ENCODE assay signal across 8 cellular contexts in genomic region chr1:31644560-31645273, GRCh38. TPM values are rescaled to one million over a fixed set of nuclear protein-coding genes. Genes with fewer than 3 reads are reported as not detected.
DNase-seq lines count a peak whose midpoint lies in the region; ATAC-seq and TF ChIP-seq lines count a peak whose summit lies in the region.

TSS of gene PEF1 (minus strand) at chr1:31644876. CDS start at chr1:31644864, 12 bp downstream.

- H3K27me3 ChIP-seq in Panc1 (ENCODE audit: control insufficient read depth, insufficient read depth, low read length) (no peaks in the 10 kb centered on the region), mucosa of rectum (ENCODE audit: control insufficient read depth in 2 of 2, insufficient read depth in 2 of 2, low read length in 2 of 2) (no peaks in the 10 kb centered on the region)

- H3K36me3 ChIP-seq in Panc1 (ENCODE audit: control insufficient read depth, insufficient read depth, low read length) = no peaks in the 10 kb centered on the region; the same call in 1 of the 2 replicates
- H3K36me3 ChIP-seq in mucosa of rectum (ENCODE audit: control insufficient read depth in 2 of 2, insufficient read depth in 2 of 2, low read length in 2 of 2) = no peaks in the 10 kb centered on the region

- intact Hi-C loops in Panc1 (cut with micrococcal nuclease; ENCODE audit: unreplicated experiment) = no loop called here

- H3K9ac ChIP-seq in mucosa of rectum (ENCODE audit: low read depth in 1 of 2, low read length in 2 of 2) = peak within 1 kb of the TSS; percentile 94 to 99

- peak; percentile 78 for ATAC-seq in GM21717 (IDR thresholded peaks at IDR 0.05; ENCODE audit: unreplicated experiment)
- ATAC-seq in Panc1 = peak; percentile 97
- ATAC-seq in activated T-cell treated with anti-CD3 and anti-CD28 coated beads, Interleukin-2, amount 50 U/mL, for 4 hours = peak; percentile 90 to 91

- H3K27me3 Mint-ChIP-seq in activated T-cell treated with anti-CD3 and anti-CD28 coated beads, Interleukin-2, amount 50 U/mL, for 4 hours (ENCODE audit: low read depth) = no peaks in the 10 kb centered on the region

- H3K9me3 Mint-ChIP-seq in activated T-cell treated with anti-CD3 and anti-CD28 coated beads, Interleukin-2, amount 50 U/mL, for 4 hours = peaks cover 3% of the 10 kb centered on the region

- peak within 1 kb of the TSS; percentile 96 for H3K27ac ChIP-seq in Panc1 (ENCODE audit: low read length)
- H3K27ac ChIP-seq in mucosa of rectum (ENCODE audit: low read depth in 2 of 2, low read length in 2 of 2) = peak within 1 kb of the TSS; percentile 93 to 98

- H3K4me1 Mint-ChIP-seq in activated T-cell treated with anti-CD3 and anti-CD28 coated beads, Interleukin-2, amount 50 U/mL, for 4 hours (ENCODE audit: low read depth) = peaks cover 34% of the 10 kb centered on the region

- H3K9me3 ChIP-seq in Panc1 (ENCODE audit: control insufficient read depth, insufficient read depth, low read depth, low read length) (no peaks in the 10 kb centered on the region), mucosa of rectum (ENCODE audit: control insufficient read depth in 2 of 2, low read length in 2 of 2) (no peaks in the 10 kb centered on the region)

- no peak for TF ChIP-seq CTCF in Panc1 (IDR thresholded peaks at IDR 0.05)

- in situ Hi-C loops in Panc1 (cut with HindIII; ENCODE audit: low pct_unique_long_range_greater_than_20kb, low sequenced_read_pairs) = no loop called here

- CTCF ChIA-PET in Panc1 (lab: Charles Lee) = interaction anchor here (0.5 to 0.8 kb wide), 7 partner anchors 10 to 319 kb away, joined by 3 to 13 read pairs (median 6); no protein-coding TSS in a partner anchor

- TF ChIP-seq POLR2A in erythroblast (IDR thresholded peaks at IDR 0.05; ENCODE audit: low read length) = peak; percentile 91

- POLR2A ChIA-PET in Panc1 (lab: Charles Lee) = interaction anchor here (0.6 to 1.2 kb wide), 12 partner anchors 10 to 368 kb away, joined by 3 to 16 read pairs (median 6); no protein-coding TSS in a partner anchor

- H3K4me3 ChIP-seq in Panc1 (ENCODE audit: low read depth in 2 of 2, low read length in 2 of 2) (peak within 1 kb of the TSS; percentile 88 to 97), mucosa of rectum (ENCODE audit: low read length in 2 of 2) (peak within 1 kb of the TSS; percentile 78 to 79)

- DNase-seq in DMS153 treated with DMSO at 0.1 percent for 48 hours (lab: John Stamatoyannopoulos, UW; ENCODE audit: unreplicated experiment) = peak; percentile 100
- DNase-seq in KG1 (lab: John Stamatoyannopoulos, UW) = peak; percentile 98
- DNase-seq in Panc1 (ENCODE audit: low read depth, low spot score) = peak; percentile 92
- peak; percentile 99 for DNase-seq in activated T-cell treated with anti-CD3 and anti-CD28 coated beads, Interleukin-2, amount 50 U/mL, for 4 hours
- peak; percentile 99 to 100 for DNase-seq in erythroblast (lab: John Stamatoyannopoulos, UW)
- peak; percentile 100 for DNase-seq in stimulated activated CD8-positive, alpha-beta memory T cell treated with anti-CD3 and anti-CD28 coated beads, Interleukin-4, amount 100 ng/mL, for 48 hours

- no TSS peak for BruUV-seq in Panc1 (replicated peaks; lab: Mats Ljungman, UMichigan)

- no peaks in the 10 kb centered on the region for H3K36me3 Mint-ChIP-seq in activated T-cell treated with anti-CD3 and anti-CD28 coated beads, Interleukin-2, amount 50 U/mL, for 4 hours (ENCODE audit: insufficient read depth)

- H3K4me3 Mint-ChIP-seq in activated T-cell treated with anti-CD3 and anti-CD28 coated beads, Interleukin-2, amount 50 U/mL, for 4 hours = peak within 1 kb of the TSS; percentile 99

- peaks cover 19% of the 10 kb centered on the region for H3K4me1 ChIP-seq in Panc1 (ENCODE audit: control insufficient read depth, insufficient read depth, low read length)
- peaks cover 14 to 17% of the 10 kb centered on the region in 2 donors for H3K4me1 ChIP-seq in mucosa of rectum (ENCODE audit: control insufficient read depth in 2 of 2, insufficient read depth in 2 of 2, low read length in 2 of 2)

RNA-seq across cellular contexts. Expression of gene PEF1, which starts in this region (rescaled TPM):
- total RNA-seq in Panc1 (2021; ENCODE audit: unreplicated experiment) = 58.4 TPM
- polyA plus RNA-seq in Panc1 (2012; ENCODE audit: insufficient read length) = 60.1 TPM
- total RNA-seq in activated T-cell treated with anti-CD3 and anti-CD28 coated beads, Interleukin-2, amount 50 U/mL, for 4 hours = 10 to 100 TPM; 67.0 to 73.9 (median 71.5) TPM

Comparison
In these comparisons a context has a peak if more than half of its experiments do, and no peak if none do; other contexts are left out.
1. Peak in every context shown above with its lines: DNase-seq, ATAC-seq, H3K4me3 ChIP-seq and H3K27ac ChIP-seq.